In the genomic region with DNA sequence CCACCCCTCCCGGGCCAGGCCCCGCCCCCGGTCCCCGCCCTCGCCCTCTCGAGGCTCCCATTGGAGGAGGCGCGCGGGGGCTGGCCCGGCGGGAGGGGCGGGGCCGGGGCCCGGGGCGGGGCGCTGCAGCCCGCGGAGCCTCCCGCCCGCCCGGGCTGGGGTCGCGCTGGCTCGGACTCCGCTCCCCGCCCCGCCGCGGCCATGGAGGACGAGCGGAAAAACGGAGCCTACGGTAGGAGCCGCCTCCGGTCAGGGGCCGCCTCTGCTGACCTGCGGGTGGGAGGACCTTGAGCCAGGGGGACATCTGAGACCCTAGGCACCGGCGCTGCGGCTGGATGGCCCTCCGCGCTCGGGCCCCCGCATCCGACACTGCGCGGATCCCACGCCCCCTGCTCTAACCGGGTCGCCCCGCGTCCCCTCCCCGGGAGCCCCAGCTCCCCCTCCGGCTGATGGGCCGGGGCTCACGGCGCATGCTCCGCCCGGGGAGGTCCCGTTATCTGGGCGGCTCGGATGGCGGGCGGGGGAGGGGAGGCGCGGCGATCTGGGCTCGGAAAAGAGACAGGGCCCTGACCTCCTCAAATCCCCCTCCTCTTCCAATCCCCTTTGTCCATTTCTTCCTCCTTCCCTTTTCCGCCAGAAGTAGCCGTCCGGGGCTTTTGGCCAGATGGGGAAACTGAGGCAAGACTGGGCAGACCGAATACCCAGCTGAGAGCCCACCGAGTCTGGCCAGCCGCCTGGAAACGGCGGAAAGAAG, we compare ENCODE assay signal across 1 cellular context.
TF ChIP-seq lines count a peak whose summit lies in the region.

No MANE protein-coding gene starts in this region.

TF ChIP-seq in K562, 482 proteins besides CTCF, POLR2A, EP300 and RAD21 (continued from another document and continues in another):
- TF ChIP-seq, protein P1, sequence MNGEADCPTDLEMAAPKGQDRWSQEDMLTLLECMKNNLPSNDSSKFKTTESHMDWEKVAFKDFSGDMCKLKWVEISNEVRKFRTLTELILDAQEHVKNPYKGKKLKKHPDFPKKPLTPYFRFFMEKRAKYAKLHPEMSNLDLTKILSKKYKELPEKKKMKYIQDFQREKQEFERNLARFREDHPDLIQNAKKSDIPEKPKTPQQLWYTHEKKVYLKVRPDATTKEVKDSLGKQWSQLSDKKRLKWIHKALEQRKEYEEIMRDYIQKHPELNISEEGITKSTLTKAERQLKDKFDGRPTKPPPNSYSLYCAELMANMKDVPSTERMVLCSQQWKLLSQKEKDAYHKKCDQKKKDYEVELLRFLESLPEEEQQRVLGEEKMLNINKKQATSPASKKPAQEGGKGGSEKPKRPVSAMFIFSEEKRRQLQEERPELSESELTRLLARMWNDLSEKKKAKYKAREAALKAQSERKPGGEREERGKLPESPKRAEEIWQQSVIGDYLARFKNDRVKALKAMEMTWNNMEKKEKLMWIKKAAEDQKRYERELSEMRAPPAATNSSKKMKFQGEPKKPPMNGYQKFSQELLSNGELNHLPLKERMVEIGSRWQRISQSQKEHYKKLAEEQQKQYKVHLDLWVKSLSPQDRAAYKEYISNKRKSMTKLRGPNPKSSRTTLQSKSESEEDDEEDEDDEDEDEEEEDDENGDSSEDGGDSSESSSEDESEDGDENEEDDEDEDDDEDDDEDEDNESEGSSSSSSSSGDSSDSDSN (IDR thresholded peaks at IDR 0.05; ENCODE audit: borderline replicate concordance in 1 of 2, low read depth in 2 of 2, low read length in 2 of 2), result no peak
- TF ChIP-seq FOS (IDR thresholded peaks at IDR 0.05; ENCODE audit: extremely low read depth, insufficient read length), result no peak
- TF ChIP-seq SNRNP70 (optimal IDR thresholded peaks at IDR 0.05; ENCODE audit: low read depth, low read length), result no peak
- peak; percentile 36; the same call in 1 of the 2 replicates for TF ChIP-seq TCF3 (CRISPR knock-in tag; IDR thresholded peaks at IDR 0.05)
- no peak for TF ChIP-seq ZBTB1 (CRISPR knock-in tag; IDR thresholded peaks at IDR 0.05; ENCODE audit: borderline replicate concordance, low read depth)
- TF ChIP-seq TOE1 (IDR thresholded peaks at IDR 0.05; ENCODE audit: borderline replicate concordance), result no peak
- no peak for TF ChIP-seq TOE1 (CRISPR knock-in tag; IDR thresholded peaks at IDR 0.05; ENCODE audit: borderline replicate concordance, low read depth)
- no peak for TF ChIP-seq NELFE (IDR thresholded peaks at IDR 0.05; ENCODE audit: insufficient read depth, insufficient read length)
- TF ChIP-seq CEBPG (CRISPR knock-in tag; IDR thresholded peaks at IDR 0.05), result no peak
- TF ChIP-seq CEBPG (tag; conservative IDR thresholded peaks at IDR 0.05 in 1 of 2, IDR thresholded peaks at IDR 0.05 in 1 of 2), result no peak
- TF ChIP-seq FOXA1 (IDR thresholded peaks at IDR 0.05; ENCODE audit: borderline replicate concordance), result no peak
- TF ChIP-seq ZNF224 (CRISPR knock-in tag; IDR thresholded peaks at IDR 0.05), result no peak
- no peak for TF ChIP-seq ZNF23 (CRISPR knock-in tag; IDR thresholded peaks at IDR 0.05)
- TF ChIP-seq CREB1 (IDR thresholded peaks at IDR 0.05), result no peak
- TF ChIP-seq CREB1 (CRISPR knock-in tag; IDR thresholded peaks at IDR 0.05), result 0 out of 2 replicates have a peak, but pooled peaks have one; percentile 9
- TF ChIP-seq NRF1 (conservative IDR thresholded peaks at IDR 0.05 in 1 of 2, IDR thresholded peaks at IDR 0.05 in 1 of 2), result peak; percentile 95 to 96
- TF ChIP-seq ZNF212 (CRISPR knock-in tag; IDR thresholded peaks at IDR 0.05), result no peak
- TF ChIP-seq ZFP1 (CRISPR knock-in tag; IDR thresholded peaks at IDR 0.05), result no peak
- no peak for TF ChIP-seq RBM14 (IDR thresholded peaks at IDR 0.05; ENCODE audit: borderline replicate concordance, insufficient read depth, low read depth, low read length)
- TF ChIP-seq ZNF764 (CRISPR knock-in tag; IDR thresholded peaks at IDR 0.05; ENCODE audit: low read depth), result no peak
- TF ChIP-seq ZNF79 (CRISPR knock-in tag; IDR thresholded peaks at IDR 0.05; ENCODE audit: low read depth), result no peak
- no peak for TF ChIP-seq PHB (CRISPR knock-in tag; IDR thresholded peaks at IDR 0.05)
- no peak for TF ChIP-seq MCM7 (IDR thresholded peaks at IDR 0.05)
- TF ChIP-seq ZNF253 (CRISPR knock-in tag; conservative IDR thresholded peaks at IDR 0.05), result no peak
- TF ChIP-seq CREBBP (IDR thresholded peaks at IDR 0.05; ENCODE audit: low read depth, low read length), result no peak
- no peak for TF ChIP-seq RNF2 (IDR thresholded peaks at IDR 0.05)
- TF ChIP-seq, protein P2, sequence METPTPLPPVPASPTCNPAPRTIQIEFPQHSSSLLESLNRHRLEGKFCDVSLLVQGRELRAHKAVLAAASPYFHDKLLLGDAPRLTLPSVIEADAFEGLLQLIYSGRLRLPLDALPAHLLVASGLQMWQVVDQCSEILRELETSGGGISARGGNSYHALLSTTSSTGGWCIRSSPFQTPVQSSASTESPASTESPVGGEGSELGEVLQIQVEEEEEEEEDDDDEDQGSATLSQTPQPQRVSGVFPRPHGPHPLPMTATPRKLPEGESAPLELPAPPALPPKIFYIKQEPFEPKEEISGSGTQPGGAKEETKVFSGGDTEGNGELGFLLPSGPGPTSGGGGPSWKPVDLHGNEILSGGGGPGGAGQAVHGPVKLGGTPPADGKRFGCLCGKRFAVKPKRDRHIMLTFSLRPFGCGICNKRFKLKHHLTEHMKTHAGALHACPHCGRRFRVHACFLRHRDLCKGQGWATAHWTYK (CRISPR knock-in tag; IDR thresholded peaks at IDR 0.05), result peak; percentile 69
- TF ChIP-seq CHD4 (IDR thresholded peaks at IDR 0.05; ENCODE audit: insufficient read depth, insufficient replicate concordance, low read depth, low read length, poor library complexity, severe bottlenecking), result peak; percentile 46
- TF ChIP-seq HMGN3 (IDR thresholded peaks at IDR 0.05; ENCODE audit: borderline replicate concordance, extremely low read depth, insufficient read length, low read depth, low read length), result peak; percentile 63
- peak; percentile 72; the same call in 1 of the 2 replicates for TF ChIP-seq SP1 (CRISPR knock-in tag; IDR thresholded peaks at IDR 0.05)
- no peak for TF ChIP-seq ZNF586 (CRISPR knock-in tag; conservative IDR thresholded peaks at IDR 0.05)
- TF ChIP-seq NFIC (IDR thresholded peaks at IDR 0.05), result 0 out of 2 replicates have a peak, but pooled peaks have one; percentile 9
- no peak for TF ChIP-seq PRMT5 (CRISPR knock-in tag; IDR thresholded peaks at IDR 0.05)
- no peak for TF ChIP-seq ZBTB8A (IDR thresholded peaks at IDR 0.05; ENCODE audit: partially characterized antibody)
- TF ChIP-seq SRF (CRISPR knock-in tag; IDR thresholded peaks at IDR 0.05), result 0 out of 4 replicates have a peak, but pooled peaks of 1 of the 2 experiments have one; percentile 11
- TF ChIP-seq, protein P3, sequence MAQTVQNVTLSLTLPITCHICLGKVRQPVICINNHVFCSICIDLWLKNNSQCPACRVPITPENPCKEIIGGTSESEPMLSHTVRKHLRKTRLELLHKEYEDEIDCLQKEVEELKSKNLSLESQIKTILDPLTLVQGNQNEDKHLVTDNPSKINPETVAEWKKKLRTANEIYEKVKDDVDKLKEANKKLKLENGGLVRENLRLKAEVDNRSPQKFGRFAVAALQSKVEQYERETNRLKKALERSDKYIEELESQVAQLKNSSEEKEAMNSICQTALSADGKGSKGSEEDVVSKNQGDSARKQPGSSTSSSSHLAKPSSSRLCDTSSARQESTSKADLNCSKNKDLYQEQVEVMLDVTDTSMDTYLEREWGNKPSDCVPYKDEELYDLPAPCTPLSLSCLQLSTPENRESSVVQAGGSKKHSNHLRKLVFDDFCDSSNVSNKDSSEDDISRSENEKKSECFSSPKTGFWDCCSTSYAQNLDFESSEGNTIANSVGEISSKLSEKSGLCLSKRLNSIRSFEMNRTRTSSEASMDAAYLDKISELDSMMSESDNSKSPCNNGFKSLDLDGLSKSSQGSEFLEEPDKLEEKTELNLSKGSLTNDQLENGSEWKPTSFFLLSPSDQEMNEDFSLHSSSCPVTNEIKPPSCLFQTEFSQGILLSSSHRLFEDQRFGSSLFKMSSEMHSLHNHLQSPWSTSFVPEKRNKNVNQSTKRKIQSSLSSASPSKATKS (CRISPR knock-in tag; IDR thresholded peaks at IDR 0.05), result no peak
- no peak for TF ChIP-seq ZNF707 (CRISPR knock-in tag; conservative IDR thresholded peaks at IDR 0.05)
- no peak for TF ChIP-seq TCF7 (IDR thresholded peaks at IDR 0.05; ENCODE audit: borderline replicate concordance)
- 0 out of 2 replicates have a peak, but pooled peaks have one; percentile 27 for TF ChIP-seq CBFA2T3 (IDR thresholded peaks at IDR 0.05)
- TF ChIP-seq IFI16 (CRISPR knock-in tag; IDR thresholded peaks at IDR 0.05), result no peak
- no peak for TF ChIP-seq ZNF76 (CRISPR knock-in tag; IDR thresholded peaks at IDR 0.05; ENCODE audit: borderline replicate concordance)
- no peak for TF ChIP-seq TRIM28 (IDR thresholded peaks at IDR 0.05)
- 0 out of 2 replicates have a peak, but pooled peaks have one; percentile 11 for TF ChIP-seq ZNF263 (CRISPR knock-in tag; IDR thresholded peaks at IDR 0.05; ENCODE audit: borderline replicate concordance)
- peak; percentile 47; the same call in 1 of the 2 replicates for TF ChIP-seq E2F3 (CRISPR knock-in tag; IDR thresholded peaks at IDR 0.05)
- no peak for TF ChIP-seq ZNF445 (CRISPR knock-in tag; IDR thresholded peaks at IDR 0.05; ENCODE audit: low read depth)
- no peak for TF ChIP-seq KDM1A (IDR thresholded peaks at IDR 0.05)
- TF ChIP-seq CBFA2T2 (conservative IDR thresholded peaks at IDR 0.05), result no peak
- TF ChIP-seq, protein P4, sequence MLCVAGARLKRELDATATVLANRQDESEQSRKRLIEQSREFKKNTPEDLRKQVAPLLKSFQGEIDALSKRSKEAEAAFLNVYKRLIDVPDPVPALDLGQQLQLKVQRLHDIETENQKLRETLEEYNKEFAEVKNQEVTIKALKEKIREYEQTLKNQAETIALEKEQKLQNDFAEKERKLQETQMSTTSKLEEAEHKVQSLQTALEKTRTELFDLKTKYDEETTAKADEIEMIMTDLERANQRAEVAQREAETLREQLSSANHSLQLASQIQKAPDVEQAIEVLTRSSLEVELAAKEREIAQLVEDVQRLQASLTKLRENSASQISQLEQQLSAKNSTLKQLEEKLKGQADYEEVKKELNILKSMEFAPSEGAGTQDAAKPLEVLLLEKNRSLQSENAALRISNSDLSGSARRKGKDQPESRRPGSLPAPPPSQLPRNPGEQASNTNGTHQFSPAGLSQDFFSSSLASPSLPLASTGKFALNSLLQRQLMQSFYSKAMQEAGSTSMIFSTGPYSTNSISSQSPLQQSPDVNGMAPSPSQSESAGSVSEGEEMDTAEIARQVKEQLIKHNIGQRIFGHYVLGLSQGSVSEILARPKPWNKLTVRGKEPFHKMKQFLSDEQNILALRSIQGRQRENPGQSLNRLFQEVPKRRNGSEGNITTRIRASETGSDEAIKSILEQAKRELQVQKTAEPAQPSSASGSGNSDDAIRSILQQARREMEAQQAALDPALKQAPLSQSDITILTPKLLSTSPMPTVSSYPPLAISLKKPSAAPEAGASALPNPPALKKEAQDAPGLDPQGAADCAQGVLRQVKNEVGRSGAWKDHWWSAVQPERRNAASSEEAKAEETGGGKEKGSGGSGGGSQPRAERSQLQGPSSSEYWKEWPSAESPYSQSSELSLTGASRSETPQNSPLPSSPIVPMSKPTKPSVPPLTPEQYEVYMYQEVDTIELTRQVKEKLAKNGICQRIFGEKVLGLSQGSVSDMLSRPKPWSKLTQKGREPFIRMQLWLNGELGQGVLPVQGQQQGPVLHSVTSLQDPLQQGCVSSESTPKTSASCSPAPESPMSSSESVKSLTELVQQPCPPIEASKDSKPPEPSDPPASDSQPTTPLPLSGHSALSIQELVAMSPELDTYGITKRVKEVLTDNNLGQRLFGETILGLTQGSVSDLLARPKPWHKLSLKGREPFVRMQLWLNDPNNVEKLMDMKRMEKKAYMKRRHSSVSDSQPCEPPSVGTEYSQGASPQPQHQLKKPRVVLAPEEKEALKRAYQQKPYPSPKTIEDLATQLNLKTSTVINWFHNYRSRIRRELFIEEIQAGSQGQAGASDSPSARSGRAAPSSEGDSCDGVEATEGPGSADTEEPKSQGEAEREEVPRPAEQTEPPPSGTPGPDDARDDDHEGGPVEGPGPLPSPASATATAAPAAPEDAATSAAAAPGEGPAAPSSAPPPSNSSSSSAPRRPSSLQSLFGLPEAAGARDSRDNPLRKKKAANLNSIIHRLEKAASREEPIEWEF (CRISPR knock-in tag; IDR thresholded peaks at IDR 0.05), result no peak
- TF ChIP-seq ZFX (CRISPR knock-in tag; IDR thresholded peaks at IDR 0.05), result peak; percentile 76
- no peak for TF ChIP-seq TCFL5 (CRISPR knock-in tag; conservative IDR thresholded peaks at IDR 0.05)
- TF ChIP-seq CBX8 (IDR thresholded peaks at IDR 0.05; ENCODE audit: borderline replicate concordance, extremely low read depth, low read depth, low read length, poor library complexity, severe bottlenecking), result no peak
- TF ChIP-seq HCFC1 (IDR thresholded peaks at IDR 0.05; ENCODE audit: low read depth, low read length), result 0 out of 2 replicates have a peak, but pooled peaks have one; percentile 6
- TF ChIP-seq ELF2 (CRISPR knock-in tag; IDR thresholded peaks at IDR 0.05), result no peak
- no peak for TF ChIP-seq ZNF561 (CRISPR knock-in tag; conservative IDR thresholded peaks at IDR 0.05)
- TF ChIP-seq, protein P5, sequence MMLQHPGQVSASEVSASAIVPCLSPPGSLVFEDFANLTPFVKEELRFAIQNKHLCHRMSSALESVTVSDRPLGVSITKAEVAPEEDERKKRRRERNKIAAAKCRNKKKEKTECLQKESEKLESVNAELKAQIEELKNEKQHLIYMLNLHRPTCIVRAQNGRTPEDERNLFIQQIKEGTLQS (IDR thresholded peaks at IDR 0.05), result no peak
- TF ChIP-seq, protein P5 (CRISPR knock-in tag; conservative IDR thresholded peaks at IDR 0.05), result no peak
- TF ChIP-seq SUPT5H (IDR thresholded peaks at IDR 0.05), result peak; percentile 64
- TF ChIP-seq CEBPB (tag; IDR thresholded peaks at IDR 0.05), result no peak
- TF ChIP-seq, protein P6, sequence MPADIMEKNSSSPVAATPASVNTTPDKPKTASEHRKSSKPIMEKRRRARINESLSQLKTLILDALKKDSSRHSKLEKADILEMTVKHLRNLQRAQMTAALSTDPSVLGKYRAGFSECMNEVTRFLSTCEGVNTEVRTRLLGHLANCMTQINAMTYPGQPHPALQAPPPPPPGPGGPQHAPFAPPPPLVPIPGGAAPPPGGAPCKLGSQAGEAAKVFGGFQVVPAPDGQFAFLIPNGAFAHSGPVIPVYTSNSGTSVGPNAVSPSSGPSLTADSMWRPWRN (IDR thresholded peaks at IDR 0.05; ENCODE audit: low read depth), result no peak
- TF ChIP-seq EGR1 (conservative IDR thresholded peaks at IDR 0.05), result no peak; the same call in none of the 2 replicates
- TF ChIP-seq POU5F1 (IDR thresholded peaks at IDR 0.05; ENCODE audit: borderline replicate concordance, low read depth, low read length, partially characterized antibody), result no peak
- TF ChIP-seq, protein P7, sequence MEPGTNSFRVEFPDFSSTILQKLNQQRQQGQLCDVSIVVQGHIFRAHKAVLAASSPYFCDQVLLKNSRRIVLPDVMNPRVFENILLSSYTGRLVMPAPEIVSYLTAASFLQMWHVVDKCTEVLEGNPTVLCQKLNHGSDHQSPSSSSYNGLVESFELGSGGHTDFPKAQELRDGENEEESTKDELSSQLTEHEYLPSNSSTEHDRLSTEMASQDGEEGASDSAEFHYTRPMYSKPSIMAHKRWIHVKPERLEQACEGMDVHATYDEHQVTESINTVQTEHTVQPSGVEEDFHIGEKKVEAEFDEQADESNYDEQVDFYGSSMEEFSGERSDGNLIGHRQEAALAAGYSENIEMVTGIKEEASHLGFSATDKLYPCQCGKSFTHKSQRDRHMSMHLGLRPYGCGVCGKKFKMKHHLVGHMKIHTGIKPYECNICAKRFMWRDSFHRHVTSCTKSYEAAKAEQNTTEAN (CRISPR knock-in tag; IDR thresholded peaks at IDR 0.05), result no peak
